8 cellular contexts compared by ENCODE assay signal in genomic region chr6:33592595-33593413, GRCh38. TPM values are rescaled to one million over a fixed set of nuclear protein-coding genes. Genes with fewer than 3 reads are reported as not detected.
A peak's percentile ranks its signal among the peaks of the same experiment; 100 is the strongest.
DNase-seq lines count a peak whose midpoint lies in the region; FAIRE-seq and TF ChIP-seq lines count a peak whose summit lies in the region.

No MANE protein-coding gene starts in this region.

- in situ Hi-C loops in transverse colon (cut with MboI; ENCODE audit: low pct_ligation_motif_present in 1 of 4, low pct_unique_long_range_greater_than_20kb in 1 of 4, low sequenced_read_pairs in 3 of 4) = no loop called here

- TF ChIP-seq POLR2A in GM19193 (IDR thresholded peaks at IDR 0.05; ENCODE audit: extremely low read depth, insufficient read depth, insufficient read length) = peak; percentile 42
- TF ChIP-seq POLR2A in transverse colon (IDR thresholded peaks at IDR 0.05) = peak; percentile 30

- H3K9ac ChIP-seq in HUES64 (ENCODE audit: low read depth, low read length) = no peak overlapping the region
- H3K9ac ChIP-seq in kidney (ENCODE audit: low read length in 2 of 2) = peak overlapping the region in 1 of 2 donors; percentile 62

- H3K27me3 ChIP-seq in HUES64 (ENCODE audit: insufficient read depth, low read length) (peaks cover 4% of the 10 kb centered on the region; the same call in 1 of the 2 replicates), transverse colon (peaks cover 5% of the 10 kb centered on the region)

- no peaks in the 10 kb centered on the region for H3K9me3 ChIP-seq in HUES64 (ENCODE audit: insufficient read depth, low read depth, low read length)
- no peaks in the 10 kb centered on the region for H3K9me3 ChIP-seq in kidney (ENCODE audit: control insufficient read depth in 1 of 2, low read length in 2 of 2)
- no peaks in the 10 kb centered on the region for H3K9me3 ChIP-seq in transverse colon

- H3K27ac ChIP-seq in HUES64 (ENCODE audit: low read depth, low read length) = no peak overlapping the region
- H3K27ac ChIP-seq in kidney (ENCODE audit: low read depth in 2 of 2, low read length in 2 of 2) = peak overlapping the region; percentile 23 to 82
- H3K27ac ChIP-seq in transverse colon = peak overlapping the region; percentile 34 to 56 (median 56)

- TF ChIP-seq CTCF in kidney (IDR thresholded peaks at IDR 0.05; ENCODE audit: borderline replicate concordance, extremely low read depth, insufficient read depth) (no peak), transverse colon (IDR thresholded peaks at IDR 0.05) (no peak)

- peak; percentile 46 for DNase-seq in activated naive CD4-positive, alpha-beta T cell treated with Interleukin-2 at 50 U/mL for 16 hours
- peak; percentile 96 for DNase-seq in kidney
- peak; percentile 78 for DNase-seq in transverse colon
- DNase-seq in HUDEP-2 (lab: John Stamatoyannopoulos, UW; ENCODE audit: unreplicated experiment in 76 of 76) = no peak
- no peak for DNase-seq in KG1 (lab: John Stamatoyannopoulos, UW)
- no peak for DNase-seq in NCI-H2029 (lab: John Stamatoyannopoulos, UW)

- WGBS in HUES64 = 17% methylated on average over 57 of the region's 57 CpGs
- WGBS in transverse colon (ENCODE audit: low coverage in 1 of 2), 2 donors = 33% methylated on average over 49 of the region's 57 CpGs; no CpG with 5 or more reads in 1 of the 2 donors

- TF ChIP-seq EP300 in transverse colon (IDR thresholded peaks at IDR 0.05; ENCODE audit: low read depth) = no peak

- intact Hi-C loops in kidney (cut with DNase I) (no loop called here), transverse colon (cut with DNase I; ENCODE audit: low total_unique reads) (loop anchor here (10.0 kb wide), 1 partner anchor 92 kb away; no protein-coding TSS in a partner anchor)

- H3K4me1 ChIP-seq in HUES64 (ENCODE audit: insufficient read depth, low read length) (peaks cover 25% of the 10 kb centered on the region), kidney (ENCODE audit: control insufficient read depth in 1 of 2, insufficient read depth in 1 of 2, low read depth in 1 of 2, low read length in 2 of 2) (peaks cover 26 to 33% of the 10 kb centered on the region in 2 donors), transverse colon (peaks cover 28 to 43% (median 31%) of the 10 kb centered on the region in 4 donors)

- H3K36me3 ChIP-seq in HUES64 (ENCODE audit: insufficient read depth, low read length) = no peaks in the 10 kb centered on the region
- no peaks in the 10 kb centered on the region for H3K36me3 ChIP-seq in kidney (ENCODE audit: control insufficient read depth in 1 of 2, insufficient read depth in 2 of 2, low read length in 2 of 2)
- no peaks in the 10 kb centered on the region for H3K36me3 ChIP-seq in transverse colon

- FAIRE-seq in kidney (lab: Jason Lieb, UNC) = no peak

- H3K4me3 ChIP-seq in HUES64 (ENCODE audit: low read length) (peak overlapping the region; percentile 43), kidney (ENCODE audit: low read length in 2 of 2) (peak overlapping the region; percentile 9 to 42), transverse colon (peak overlapping the region in 3 of 4 donors; percentile 2 to 32 (median 25))

RNA-seq across cellular contexts. Expression of gene BAK1, which starts 12.7 kb away (rescaled TPM):
- 36.2 TPM for polyA plus RNA-seq in HUES64 (2013, experiment 1 of 2)
- polyA plus RNA-seq in HUES64 (2013, experiment 2 of 2) = 35.6 TPM
- total RNA-seq in kidney (22.3 TPM), transverse colon (100 to 1,000 TPM in 1 of 4 donors, 10 to 100 TPM in 3; 52.2 to 134 (median 59.5) TPM)
- 26.7 TPM for polyA plus RNA-seq in kidney (ENCODE audit: insufficient read depth, low read depth, low replicate concordance)

RNA-seq across cellular contexts. Expression of gene ITPR3, which starts 28.3 kb away (rescaled TPM):
- polyA plus RNA-seq in HUES64 (2013, experiment 1 of 2) = 11.4 TPM
- polyA plus RNA-seq in HUES64 (2013, experiment 2 of 2) = 12.3 TPM
- total RNA-seq in kidney (86.3 TPM), transverse colon (100 to 1,000 TPM; 105 to 262 (median 124) TPM)
- polyA plus RNA-seq in kidney (ENCODE audit: insufficient read depth, low read depth, low replicate concordance) = 4.2 TPM

Comparison
In these comparisons a context has a peak if more than half of its experiments do, and no peak if none do; other contexts are left out.
1. DNase-seq: peak in activated naive CD4-positive, alpha-beta T cell treated with Interleukin-2 at 50 U/mL for 16 hours (single experiment), kidney (single experiment) and transverse colon (single experiment); none in HUDEP-2 (0 of 76), KG1 (single experiment) and NCI-H2029 (single experiment).
2. Peak in every context shown above with its lines, with median percentiles within 50 percentile points of each other: H3K4me3 ChIP-seq.